In the genomic region with DNA sequence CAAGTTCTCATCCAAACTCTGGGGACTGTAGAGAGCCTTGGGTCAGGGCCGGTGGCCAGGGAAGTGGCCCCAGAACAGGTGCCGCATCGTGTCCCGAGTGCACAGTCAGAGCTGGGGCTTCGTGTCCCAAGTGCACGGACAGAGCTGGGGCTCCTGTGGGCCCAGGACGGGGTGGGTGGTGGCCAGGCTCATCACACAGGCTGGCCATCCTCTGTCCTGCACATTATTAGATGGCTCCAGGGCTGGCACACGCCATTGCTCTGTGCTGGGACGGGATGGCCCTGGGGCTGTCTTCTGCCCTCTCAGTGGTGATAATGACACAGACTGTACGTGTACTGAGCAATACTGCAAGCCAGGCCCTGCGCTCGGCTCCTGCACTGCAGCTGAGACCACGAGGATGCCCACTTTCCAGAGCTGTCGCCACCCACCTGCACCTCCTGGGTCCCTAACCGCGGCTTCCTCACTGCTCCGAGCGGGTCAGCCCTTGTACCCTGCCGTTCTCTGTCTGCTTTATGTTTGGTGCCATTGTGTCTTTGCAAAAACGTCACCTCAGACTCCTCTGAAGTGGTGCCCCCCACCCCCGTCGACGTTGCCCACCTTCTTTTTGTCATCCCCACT, we compare ENCODE assay signal across 8 cellular contexts. TPM values are rescaled to one million over a fixed set of nuclear protein-coding genes. Genes with fewer than 3 reads are reported as not detected.
A peak's percentile ranks its signal among the peaks of the same experiment; 100 is the strongest.
DNase-seq lines count a peak whose midpoint lies in the region; TF ChIP-seq lines count a peak whose summit lies in the region.
"Had no signal": no experiment of that assay in that cellular context is flagged by ENCODE, and none has a peak within 500 bp of the region (broad histone marks: within the 10 kb centered on the region; RNA-seq: fewer than 3 reads in every experiment).

No MANE protein-coding gene starts in this region.

- H3K4me1 Mint-ChIP-seq in HFFc6 (ENCODE audit: low read depth) = peaks cover 18% of the 10 kb centered on the region
- H3K4me1 Mint-ChIP-seq in activated T-helper 1 cell treated with anti-CD3 and anti-CD28 coated beads, Interleukin-12 subunit alpha, Interleukin-12 subunit beta, Interleukin-2, Interleukin-4 antibody, amounts not matched to agents 30 ng/mL and 10 ng/mL and 1 ng/mL, durations not matched to agents 14 hours and 24 hours and 36 hours (ENCODE audit: low read depth) = peaks cover 43% of the 10 kb centered on the region
- H3K4me1 Mint-ChIP-seq in stimulated activated naive CD8-positive, alpha-beta T cell treated with anti-CD3 and anti-CD28 coated beads, Interleukin-15, Interleukin-2, amounts not matched to agents 100 ng/mL and 50 ng/mL, for 24 hours (ENCODE audit: low read depth) = peaks cover 72% of the 10 kb centered on the region

- intact Hi-C loops in activated T-helper 1 cell treated with anti-CD3 and anti-CD28 coated beads, Interleukin-12 subunit alpha, Interleukin-12 subunit beta, Interleukin-2, Interleukin-4 antibody, amounts not matched to agents 30 ng/mL and 10 ng/mL and 1 ng/mL, durations not matched to agents 14 hours and 24 hours and 36 hours (cut with micrococcal nuclease) = loop anchor here (1.0 to 5.0 kb wide), 3 partner anchors 14 to 407 kb away; partner anchors contain the start of gene ANKLE2

- H3K9me3 Mint-ChIP-seq in HFFc6 = no peaks in the 10 kb centered on the region
- H3K9me3 Mint-ChIP-seq in activated T-helper 1 cell treated with anti-CD3 and anti-CD28 coated beads, Interleukin-12 subunit alpha, Interleukin-12 subunit beta, Interleukin-2, Interleukin-4 antibody, amounts not matched to agents 30 ng/mL and 10 ng/mL and 1 ng/mL, durations not matched to agents 14 hours and 24 hours and 36 hours = no peaks in the 10 kb centered on the region
- H3K9me3 Mint-ChIP-seq in stimulated activated naive CD8-positive, alpha-beta T cell treated with anti-CD3 and anti-CD28 coated beads, Interleukin-15, Interleukin-2, amounts not matched to agents 100 ng/mL and 50 ng/mL, for 24 hours = no peaks in the 10 kb centered on the region

- no peak for TF ChIP-seq CTCF in HFFc6 (IDR thresholded peaks at IDR 0.05)

- H3K36me3 ChIP-seq in iPS-20b (ENCODE audit: insufficient read depth, low read depth, low read length) = no peaks in the 10 kb centered on the region; the same call in 1 of the 2 replicates

- no peak overlapping the region for H3K27ac ChIP-seq in iPS-20b (ENCODE audit: low read length)

- H3K36me3 Mint-ChIP-seq in HFFc6 (ENCODE audit: low read depth) = no peaks in the 10 kb centered on the region
- peaks cover 4% of the 10 kb centered on the region for H3K36me3 Mint-ChIP-seq in activated T-helper 1 cell treated with anti-CD3 and anti-CD28 coated beads, Interleukin-12 subunit alpha, Interleukin-12 subunit beta, Interleukin-2, Interleukin-4 antibody, amounts not matched to agents 30 ng/mL and 10 ng/mL and 1 ng/mL, durations not matched to agents 14 hours and 24 hours and 36 hours (ENCODE audit: low read depth)
- peaks cover 5% of the 10 kb centered on the region for H3K36me3 Mint-ChIP-seq in stimulated activated naive CD8-positive, alpha-beta T cell treated with anti-CD3 and anti-CD28 coated beads, Interleukin-15, Interleukin-2, amounts not matched to agents 100 ng/mL and 50 ng/mL, for 24 hours (ENCODE audit: low read depth)

- peaks cover 2% of the 10 kb centered on the region; the same call in 1 of the 2 replicates for H3K27me3 Mint-ChIP-seq in HFFc6 (ENCODE audit: insufficient read depth)
- peaks cover 1% of the 10 kb centered on the region for H3K27me3 Mint-ChIP-seq in activated T-helper 1 cell treated with anti-CD3 and anti-CD28 coated beads, Interleukin-12 subunit alpha, Interleukin-12 subunit beta, Interleukin-2, Interleukin-4 antibody, amounts not matched to agents 30 ng/mL and 10 ng/mL and 1 ng/mL, durations not matched to agents 14 hours and 24 hours and 36 hours (ENCODE audit: insufficient read depth)
- H3K27me3 Mint-ChIP-seq in stimulated activated naive CD8-positive, alpha-beta T cell treated with anti-CD3 and anti-CD28 coated beads, Interleukin-15, Interleukin-2, amounts not matched to agents 100 ng/mL and 50 ng/mL, for 24 hours = no peaks in the 10 kb centered on the region

- H3K4me3 ChIP-seq in iPS-20b (ENCODE audit: low read length) = peak overlapping the region; percentile 69; the same call in 1 of the 2 replicates

- H3K9ac ChIP-seq in iPS-20b (ENCODE audit: low read depth, low read length) = no peak overlapping the region

- H3K9me3 ChIP-seq in iPS-20b (ENCODE audit: insufficient read depth, low read depth, low read length) = no peaks in the 10 kb centered on the region

- H3K27ac Mint-ChIP-seq in HFFc6 = no peak overlapping the region; the same call in 1 of the 2 replicates
- H3K27ac Mint-ChIP-seq in activated T-helper 1 cell treated with anti-CD3 and anti-CD28 coated beads, Interleukin-12 subunit alpha, Interleukin-12 subunit beta, Interleukin-2, Interleukin-4 antibody, amounts not matched to agents 30 ng/mL and 10 ng/mL and 1 ng/mL, durations not matched to agents 14 hours and 24 hours and 36 hours = no peak overlapping the region
- peak overlapping the region; percentile 82 for H3K27ac Mint-ChIP-seq in stimulated activated naive CD8-positive, alpha-beta T cell treated with anti-CD3 and anti-CD28 coated beads, Interleukin-15, Interleukin-2, amounts not matched to agents 100 ng/mL and 50 ng/mL, for 24 hours

- H3K4me1 ChIP-seq in iPS-20b (ENCODE audit: insufficient read depth, low read length) = peaks cover 7% of the 10 kb centered on the region

- H3K27me3 ChIP-seq in iPS-20b (ENCODE audit: insufficient read depth, low read length) = peaks cover 43% of the 10 kb centered on the region

- DNase-seq in HFFc6 (no peak), NCI-H2196 (lab: John Stamatoyannopoulos, UW; ENCODE audit: unreplicated experiment) (no peak)
- no peak for DNase-seq in activated T-helper 1 cell treated with anti-CD3 and anti-CD28 coated beads, Interleukin-12 subunit alpha, Interleukin-12 subunit beta, Interleukin-2, Interleukin-4 antibody, amounts not matched to agents 30 ng/mL and 10 ng/mL and 1 ng/mL, durations not matched to agents 14 hours and 24 hours and 36 hours (ENCODE audit: low spot score)
- DNase-seq in activated CD4-positive, CD25-positive, alpha-beta regulatory T cell treated with anti-CD3 and anti-CD28 coated beads, Interleukin-2, amount 50 U/mL, for 72 hours = no peak
- no peak for DNase-seq in stimulated activated CD4-positive, alpha-beta T cell treated with anti-CD3 and anti-CD28 coated beads, Interleukin-12 subunit alpha, Interleukin-12 subunit beta, amount 100 ng/mL, for 4 hours
- DNase-seq: NCI-H2081 had no signal

- H3K4me3 Mint-ChIP-seq in HFFc6 = peak overlapping the region; percentile 88
- peak overlapping the region; percentile 87 for H3K4me3 Mint-ChIP-seq in activated T-helper 1 cell treated with anti-CD3 and anti-CD28 coated beads, Interleukin-12 subunit alpha, Interleukin-12 subunit beta, Interleukin-2, Interleukin-4 antibody, amounts not matched to agents 30 ng/mL and 10 ng/mL and 1 ng/mL, durations not matched to agents 14 hours and 24 hours and 36 hours
- peak overlapping the region; percentile 88 for H3K4me3 Mint-ChIP-seq in stimulated activated naive CD8-positive, alpha-beta T cell treated with anti-CD3 and anti-CD28 coated beads, Interleukin-15, Interleukin-2, amounts not matched to agents 100 ng/mL and 50 ng/mL, for 24 hours

RNA-seq across cellular contexts. Expression of gene FBRSL1, which starts 1.9 kb away (rescaled TPM):
- 10 to 100 TPM; 25.1 to 34.0 (median 30.1) TPM for total RNA-seq in HFFc6 (2021; fragmentation: NEBNext Ultra II Directional; extraction: Animal tissue kit (Norgen Biotek cat#: 25700))
- 75.8 and 80.2 TPM in 2 replicates for total RNA-seq in activated T-helper 1 cell treated with anti-CD3 and anti-CD28 coated beads, Interleukin-12 subunit alpha, Interleukin-12 subunit beta, Interleukin-2, Interleukin-4 antibody, amounts not matched to agents 30 ng/mL and 10 ng/mL and 1 ng/mL, durations not matched to agents 14 hours and 24 hours and 36 hours
